In genomic region chr2:121505005-121505404, GRCh38 we compare ENCODE assay signal across 1 cellular context.
TF ChIP-seq lines count a peak whose summit lies in the region.

No MANE protein-coding gene starts in this region.

TF ChIP-seq in HepG2, 621 proteins besides CTCF, POLR2A, EP300 and RAD21 (continued from another document):
- TF ChIP-seq ZNF318 (CRISPR knock-in tag; IDR thresholded peaks at IDR 0.05) (no peak), ZBTB43 (CRISPR knock-in tag; conservative IDR thresholded peaks at IDR 0.05) (no peak), ELF3 (CRISPR knock-in tag; IDR thresholded peaks at IDR 0.05) (no peak), PCBP1 (IDR thresholded peaks at IDR 0.05; ENCODE audit: borderline replicate concordance, low read depth, low read length) (no peak), NFYB (CRISPR knock-in tag; IDR thresholded peaks at IDR 0.05) (no peak), ZNF138 (CRISPR knock-in tag; IDR thresholded peaks at IDR 0.05; ENCODE audit: low read depth) (no peak), KLF9 (CRISPR knock-in tag; IDR thresholded peaks at IDR 0.05; ENCODE audit: low read depth) (no peak), ZNF446 (CRISPR knock-in tag; IDR thresholded peaks at IDR 0.05) (no peak), ZNF564 (CRISPR knock-in tag; IDR thresholded peaks at IDR 0.05) (no peak), ATF3 (CRISPR knock-in tag; IDR thresholded peaks at IDR 0.05) (no peak), RFX3 (CRISPR knock-in tag; IDR thresholded peaks at IDR 0.05) (no peak), ZNF646 (CRISPR knock-in tag; IDR thresholded peaks at IDR 0.05) (no peak), HNRNPL (IDR thresholded peaks at IDR 0.05; ENCODE audit: low read depth, low read length) (no peak), SALL1 (CRISPR knock-in tag; IDR thresholded peaks at IDR 0.05) (no peak), ZNF720 (CRISPR knock-in tag; IDR thresholded peaks at IDR 0.05) (no peak), FOXJ3 (CRISPR knock-in tag; IDR thresholded peaks at IDR 0.05; ENCODE audit: borderline replicate concordance) (no peak), POLR2G (IDR thresholded peaks at IDR 0.05; ENCODE audit: low read depth, low read length) (no peak), ATF2 (CRISPR knock-in tag; IDR thresholded peaks at IDR 0.05) (no peak)
